Comparison of ENCODE assay signal across 1 cellular context in genomic region chr1:1684031-1684681, GRCh38.
TF ChIP-seq lines count a peak whose summit lies in the region.

No MANE protein-coding gene starts in this region.

TF ChIP-seq in GM23338, 12 proteins besides CTCF, POLR2A, EP300 and RAD21 (continued from another document):
- TF ChIP-seq ZNF462 (CRISPR knock-in tag; IDR thresholded peaks at IDR 0.05) (no peak), NANOG (IDR thresholded peaks at IDR 0.05; ENCODE audit: borderline replicate concordance) (no peak), ETS1 (IDR thresholded peaks at IDR 0.05) (no peak), STAT1 (IDR thresholded peaks at IDR 0.05; ENCODE audit: unreplicated experiment) (no peak), REST (IDR thresholded peaks at IDR 0.05; ENCODE audit: unreplicated experiment) (no peak), JUNB (IDR thresholded peaks at IDR 0.05; ENCODE audit: unreplicated experiment) (no peak), ZNF331 (CRISPR knock-in tag; IDR thresholded peaks at IDR 0.05; ENCODE audit: low read depth) (no peak), EZH2 (IDR thresholded peaks at IDR 0.05; ENCODE audit: low read depth, unreplicated experiment) (no peak)
